9 cellular contexts compared by ENCODE assay signal in the genomic region with DNA sequence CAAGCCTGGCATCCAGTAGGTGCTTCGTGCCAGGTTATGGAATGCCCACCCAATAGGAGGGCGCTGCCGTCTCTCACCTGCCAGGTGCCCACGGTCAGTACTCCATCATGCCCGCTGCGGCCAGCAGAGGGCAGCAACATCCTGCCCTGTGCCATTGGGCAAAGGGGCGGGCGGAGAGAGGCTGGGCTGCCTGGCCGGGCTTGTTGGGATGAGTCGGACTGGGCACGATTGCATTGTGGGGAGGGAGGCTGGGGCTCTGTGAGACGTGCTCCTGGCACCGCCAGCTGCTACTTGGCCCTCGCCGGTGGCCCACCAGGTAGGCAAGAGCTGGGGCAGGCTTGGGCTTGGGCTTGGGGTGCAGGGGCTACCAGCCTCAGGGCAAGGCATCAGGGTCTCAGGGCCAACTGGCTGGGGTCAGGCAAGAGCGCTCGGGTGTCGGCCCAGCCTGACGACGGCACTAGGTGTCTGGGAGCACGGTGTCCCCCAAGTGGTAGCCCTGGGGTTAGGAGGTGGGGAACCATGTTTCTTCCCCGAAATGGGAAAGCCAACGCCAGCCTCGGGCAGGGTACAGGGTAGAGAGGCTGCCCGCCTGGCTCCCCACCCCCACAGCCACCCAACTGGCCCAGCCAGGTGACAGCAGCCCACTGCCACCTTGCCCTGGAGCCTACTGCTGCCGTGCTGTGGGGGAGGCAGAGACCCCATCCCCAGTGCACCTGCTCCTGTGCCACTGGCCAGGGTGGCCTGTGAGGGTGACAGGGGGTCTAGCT. TPM values are rescaled to one million over a fixed set of nuclear protein-coding genes. Genes with fewer than 3 reads are reported as not detected.
A peak's percentile ranks its signal among the peaks of the same experiment; 100 is the strongest.
DNase-seq lines count a peak whose midpoint lies in the region; ATAC-seq and TF ChIP-seq lines count a peak whose summit lies in the region.
"Had no signal": no experiment of that assay in that cellular context is flagged by ENCODE, and none has a peak within 500 bp of the region (broad histone marks: within the 10 kb centered on the region; RNA-seq: fewer than 3 reads in every experiment).

PLXNB3 (plus strand) TSS at position 261 of the 767 bp plus-strand sequence. CDS start 1,287 bp downstream, outside the sequence.

- H3K9me3 Mint-ChIP-seq in activated CD4-positive, alpha-beta memory T cell treated with anti-CD3 and anti-CD28 coated beads, Interleukin-2, amount 10 ng/mL, durations not matched to agents 7 days and 5 days, result no peaks in the 10 kb centered on the region
- H3K9me3 Mint-ChIP-seq: activated naive CD4-positive, alpha-beta T cell treated with anti-CD3 and anti-CD28 coated beads, Interleukin-2, amount 50 U/mL, for 24 hours had no signal

- POLR2A ChIA-PET in activated CD4-positive, alpha-beta memory T cell treated with anti-CD3 and anti-CD28 coated beads, Interleukin-2, amount 10 ng/mL, durations not matched to agents 7 days and 5 days (lab: Charles Lee), result interaction anchor here (0.6 to 0.7 kb wide), 2 partner anchors 150 to 161 kb away, joined by 3 read pairs; partner anchors contain the start of gene ARHGAP4

- no peaks in the 10 kb centered on the region for H3K36me3 ChIP-seq in lower lobe of right lung

- H3K27ac ChIP-seq in lower lobe of right lung, result peak within 1 kb of the TSS; percentile 53

- no peaks in the 10 kb centered on the region for H3K36me3 Mint-ChIP-seq in activated CD4-positive, alpha-beta memory T cell treated with anti-CD3 and anti-CD28 coated beads, Interleukin-2, amount 10 ng/mL, durations not matched to agents 7 days and 5 days (ENCODE audit: low read depth)
- H3K36me3 Mint-ChIP-seq: activated naive CD4-positive, alpha-beta T cell treated with anti-CD3 and anti-CD28 coated beads, Interleukin-2, amount 50 U/mL, for 24 hours had no signal

- no peak within 1 kb of the TSS for H3K27ac Mint-ChIP-seq in activated CD4-positive, alpha-beta memory T cell treated with anti-CD3 and anti-CD28 coated beads, Interleukin-2, amount 10 ng/mL, durations not matched to agents 7 days and 5 days
- H3K27ac Mint-ChIP-seq: activated naive CD4-positive, alpha-beta T cell treated with anti-CD3 and anti-CD28 coated beads, Interleukin-2, amount 50 U/mL, for 24 hours had no signal

- H3K4me1 Mint-ChIP-seq in activated CD4-positive, alpha-beta memory T cell treated with anti-CD3 and anti-CD28 coated beads, Interleukin-2, amount 10 ng/mL, durations not matched to agents 7 days and 5 days, result peaks cover 6% of the 10 kb centered on the region

- no peaks in the 10 kb centered on the region for H3K27me3 Mint-ChIP-seq in activated CD4-positive, alpha-beta memory T cell treated with anti-CD3 and anti-CD28 coated beads, Interleukin-2, amount 10 ng/mL, durations not matched to agents 7 days and 5 days
- H3K27me3 Mint-ChIP-seq: activated naive CD4-positive, alpha-beta T cell treated with anti-CD3 and anti-CD28 coated beads, Interleukin-2, amount 50 U/mL, for 24 hours had no signal

- DNase-seq in DMS114 treated with DMSO at 0.1 percent for 48 hours (lab: John Stamatoyannopoulos, UW; ENCODE audit: unreplicated experiment) (peak; percentile 5), NCI-H510A (lab: John Stamatoyannopoulos, UW) (peak; percentile 43), dermis microvascular lymphatic vessel endothelial cell (ENCODE audit: low read depth in 2 of 2) (peak; percentile 34 to 72), lower lobe of right lung (peak; percentile 86)
- DNase-seq in activated CD4-positive, alpha-beta memory T cell treated with anti-CD3 and anti-CD28 coated beads, Interleukin-2, amount 10 ng/mL, durations not matched to agents 7 days and 5 days, result peak; percentile 75
- DNase-seq in stimulated activated CD4-positive, alpha-beta T cell treated with anti-CD3 and anti-CD28 coated beads, TNF-alpha, amount 100 ng/mL, for 4 hours (ENCODE audit: low read depth in 3 of 3), result peak; percentile 52 to 56 (median 52)

- peak; percentile 83 for TF ChIP-seq CTCF in lower lobe of right lung (IDR thresholded peaks at IDR 0.05)

- H3K4me3 ChIP-seq in lower lobe of right lung, result peak within 1 kb of the TSS; percentile 21

- H3K4me1 ChIP-seq in lower lobe of right lung, result no peaks in the 10 kb centered on the region

- H3K27me3 ChIP-seq in lower lobe of right lung (ENCODE audit: low read depth), result no peaks in the 10 kb centered on the region

- ATAC-seq in HG02571 (IDR thresholded peaks at IDR 0.05; ENCODE audit: unreplicated experiment), result peak; percentile 68
- peak; percentile 92 for ATAC-seq in lower lobe of right lung
- ATAC-seq in HG02759 (IDR thresholded peaks at IDR 0.05; ENCODE audit: unreplicated experiment), result no peak

- CTCF ChIA-PET in activated CD4-positive, alpha-beta memory T cell treated with anti-CD3 and anti-CD28 coated beads, Interleukin-2, amount 10 ng/mL, durations not matched to agents 7 days and 5 days (lab: Charles Lee), result interaction anchor here (0.8 to 2.0 kb wide), 4 partner anchors 10 to 203 kb away, joined by 3 to 7 read pairs (median 4); no protein-coding TSS in a partner anchor

- no peak within 1 kb of the TSS for H3K4me3 Mint-ChIP-seq in activated CD4-positive, alpha-beta memory T cell treated with anti-CD3 and anti-CD28 coated beads, Interleukin-2, amount 10 ng/mL, durations not matched to agents 7 days and 5 days
- H3K4me3 Mint-ChIP-seq: activated naive CD4-positive, alpha-beta T cell treated with anti-CD3 and anti-CD28 coated beads, Interleukin-2, amount 50 U/mL, for 24 hours had no signal

- no peaks in the 10 kb centered on the region for H3K9me3 ChIP-seq in lower lobe of right lung

- intact Hi-C loops in lower lobe of right lung (cut with DNase I), result loop anchor here (10.0 kb wide), 1 partner anchor 191 kb away; no protein-coding TSS in a partner anchor

RNA-seq across cellular contexts. Expression of gene PLXNB3, which starts in this region (rescaled TPM):
- total RNA-seq in activated CD4-positive, alpha-beta memory T cell treated with anti-CD3 and anti-CD28 coated beads, Interleukin-2, amount 10 ng/mL, durations not matched to agents 7 days and 5 days, result under 1 TPM; 0.18 to 0.58 TPM
- total RNA-seq in dermis microvascular lymphatic vessel endothelial cell (2.4 and 6.7 TPM in 2 replicates), lower lobe of right lung (4.6 TPM)

Comparison
In these comparisons a context has a peak if more than half of its experiments do, and no peak if none do; other contexts are left out.
1. Peak in DNase-seq in activated CD4-positive, alpha-beta memory T cell treated with anti-CD3 and anti-CD28 coated beads, Interleukin-2, amount 10 ng/mL, durations not matched to agents 7 days and 5 days; RNA of the gene not detected or under 1 TPM.
2. DNase-seq: peak in every context shown above with its lines; median percentile 86 in lower lobe of right lung; 75 in activated CD4-positive, alpha-beta memory T cell treated with anti-CD3 and anti-CD28 coated beads, Interleukin-2, amount 10 ng/mL, durations not matched to agents 7 days and 5 days; 53 in dermis microvascular lymphatic vessel endothelial cell; 52 in stimulated activated CD4-positive, alpha-beta T cell treated with anti-CD3 and anti-CD28 coated beads, TNF-alpha, amount 100 ng/mL, for 4 hours; 43 in NCI-H510A; 5 in DMS114 treated with DMSO at 0.1 percent for 48 hours.